30 cellular contexts compared by ENCODE assay signal in the genomic region with DNA sequence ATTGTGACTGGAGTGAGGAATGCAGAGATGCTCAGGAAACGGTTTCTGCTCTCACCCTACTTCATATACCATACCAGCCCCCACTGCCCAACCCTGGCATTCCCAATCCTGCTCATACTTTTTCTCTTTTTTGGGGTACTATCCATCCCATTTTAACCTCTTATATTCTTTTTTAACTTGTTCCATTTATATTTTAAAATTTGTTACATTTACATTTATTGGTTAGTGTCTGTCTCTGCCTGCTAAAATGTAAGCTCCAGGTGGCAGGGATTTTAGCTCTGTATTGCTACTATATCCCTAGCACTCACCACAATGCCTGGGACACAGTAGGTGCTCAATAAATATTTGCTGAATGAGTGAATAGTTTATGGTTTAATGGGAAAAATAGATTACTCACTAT. TPM values are rescaled to one million over a fixed set of nuclear protein-coding genes. Genes with fewer than 3 reads are reported as not detected.
"Had no signal": no experiment of that assay in that cellular context is flagged by ENCODE, and none has a peak within 500 bp of the region (broad histone marks: within the 10 kb centered on the region; RNA-seq: fewer than 3 reads in every experiment).

No MANE protein-coding gene starts in this region.

- H3K4me1 Mint-ChIP-seq: natural killer cell; nephron; neural progenitor cell; stimulated activated effector memory CD8-positive, alpha-beta T cell treated with anti-CD3 and anti-CD28 coated beads, Interleukin-12 subunit alpha, Interleukin-12 subunit beta, amount 100 ng/mL, for 72 hours; stimulated activated naive B cell treated with anti-CD40 and anti-IgM and Interleukin-4, amounts not matched to agents 10 μg/mL and 1 μg/mL and 100 μg/mL, for 72 hours had no signal

- H3K9me3 ChIP-seq: ovary, thyroid gland, vagina had no signal

- DNase-seq: natural killer cell; occipital lobe; ovary; posterior cingulate gyrus; psoas muscle; right cardiac atrium; spleen; stimulated activated CD4-positive, alpha-beta T cell treated with anti-CD3 and anti-CD28 coated beads, Interleukin-12 subunit alpha, Interleukin-12 subunit beta, amount 100 ng/mL, for 4 hours; stimulated activated CD4-positive, alpha-beta T cell treated with anti-CD3 and anti-CD28 coated beads, Interleukin-1b, Interleukin-23, amount 100 ng/mL, for 48 hours; stimulated activated CD4-positive, alpha-beta T cell treated with anti-CD3 and anti-CD28 coated beads, Interleukin-4, amount 100 ng/mL, for 24 hours; stimulated activated naive B cell treated with anti-CD40 and anti-IgM and Interleukin-4, amounts not matched to agents 10 μg/mL and 1 μg/mL and 100 μg/mL, for 72 hours; stimulated activated naive CD4-positive, alpha-beta T cell treated with Interleukin-2 at 50 U/mL for 16 hours; stomach; thyroid gland; trophoblast cell; upper lobe of left lung had no signal

- H3K4me3 Mint-ChIP-seq: natural killer cell; nephron; neural progenitor cell; stimulated activated effector memory CD8-positive, alpha-beta T cell treated with anti-CD3 and anti-CD28 coated beads, Interleukin-12 subunit alpha, Interleukin-12 subunit beta, amount 100 ng/mL, for 72 hours; stimulated activated naive B cell treated with anti-CD40 and anti-IgM and Interleukin-4, amounts not matched to agents 10 μg/mL and 1 μg/mL and 100 μg/mL, for 72 hours; stimulated activated naive CD8-positive, alpha-beta T cell treated with anti-CD3 and anti-CD28 coated beads, Interleukin-15, Interleukin-2, amounts not matched to agents 100 ng/mL and 50 ng/mL, for 24 hours had no signal

- H3K27ac ChIP-seq: neural progenitor cell, ovary, parathyroid adenoma, psoas muscle, skin epidermis, spleen, stomach, thoracic aorta, thyroid gland, tibial nerve, upper lobe of left lung, vagina had no signal

- H3K4me2 ChIP-seq: neural progenitor cell, smooth muscle cell had no signal

- H2AFZ ChIP-seq: neural progenitor cell, parathyroid adenoma had no signal

- H3K4me1 ChIP-seq: parathyroid adenoma, psoas muscle, spleen, stomach, thyroid gland, tibial nerve, upper lobe of left lung, vagina had no signal

- H3K27me3 ChIP-seq: neural progenitor cell, ovary, stomach, thyroid gland, tibial nerve, upper lobe of left lung, vagina had no signal

- H3K4me3 ChIP-seq: neural progenitor cell, ovary, psoas muscle, skin epidermis, smooth muscle cell, spleen, stomach, thoracic aorta, thyroid gland, tibial nerve, upper lobe of left lung, vagina had no signal

- H3K9ac ChIP-seq: neural progenitor cell, parathyroid adenoma had no signal

- FAIRE-seq: urothelium cell line had no signal

- H3K79me2 ChIP-seq: parathyroid adenoma had no signal

- ATAC-seq: natural killer cell; psoas muscle; right cardiac atrium; sciatic nerve; stimulated activated effector memory CD8-positive, alpha-beta T cell treated with anti-CD3 and anti-CD28 coated beads, Interleukin-12 subunit alpha, Interleukin-12 subunit beta, amount 100 ng/mL, for 72 hours; stimulated activated naive B cell treated with anti-CD40 and anti-IgM and Interleukin-4, amounts not matched to agents 10 μg/mL and 1 μg/mL and 100 μg/mL, for 72 hours had no signal

- H3K36me3 ChIP-seq: neural progenitor cell, ovary, spleen, thoracic aorta, thyroid gland, upper lobe of left lung had no signal

- H3K36me3 Mint-ChIP-seq: natural killer cell; neural progenitor cell; stimulated activated effector memory CD8-positive, alpha-beta T cell treated with anti-CD3 and anti-CD28 coated beads, Interleukin-12 subunit alpha, Interleukin-12 subunit beta, amount 100 ng/mL, for 72 hours had no signal

- H3K27ac Mint-ChIP-seq: natural killer cell; nephron; neural progenitor cell; progenitor cell of endocrine pancreas; stimulated activated effector memory CD8-positive, alpha-beta T cell treated with anti-CD3 and anti-CD28 coated beads, Interleukin-12 subunit alpha, Interleukin-12 subunit beta, amount 100 ng/mL, for 72 hours; stimulated activated naive B cell treated with anti-CD40 and anti-IgM and Interleukin-4, amounts not matched to agents 10 μg/mL and 1 μg/mL and 100 μg/mL, for 72 hours; stimulated activated naive CD8-positive, alpha-beta T cell treated with anti-CD3 and anti-CD28 coated beads, Interleukin-15, Interleukin-2, amounts not matched to agents 100 ng/mL and 50 ng/mL, for 24 hours had no signal

RNA-seq across cellular contexts. Expression of a gene that starts 8.1 kb away (rescaled TPM):
- total RNA-seq: natural killer cell had no signal
- polyA plus RNA-seq: neural cell had no signal
